1 cellular context compared by ENCODE assay signal in the genomic region with DNA sequence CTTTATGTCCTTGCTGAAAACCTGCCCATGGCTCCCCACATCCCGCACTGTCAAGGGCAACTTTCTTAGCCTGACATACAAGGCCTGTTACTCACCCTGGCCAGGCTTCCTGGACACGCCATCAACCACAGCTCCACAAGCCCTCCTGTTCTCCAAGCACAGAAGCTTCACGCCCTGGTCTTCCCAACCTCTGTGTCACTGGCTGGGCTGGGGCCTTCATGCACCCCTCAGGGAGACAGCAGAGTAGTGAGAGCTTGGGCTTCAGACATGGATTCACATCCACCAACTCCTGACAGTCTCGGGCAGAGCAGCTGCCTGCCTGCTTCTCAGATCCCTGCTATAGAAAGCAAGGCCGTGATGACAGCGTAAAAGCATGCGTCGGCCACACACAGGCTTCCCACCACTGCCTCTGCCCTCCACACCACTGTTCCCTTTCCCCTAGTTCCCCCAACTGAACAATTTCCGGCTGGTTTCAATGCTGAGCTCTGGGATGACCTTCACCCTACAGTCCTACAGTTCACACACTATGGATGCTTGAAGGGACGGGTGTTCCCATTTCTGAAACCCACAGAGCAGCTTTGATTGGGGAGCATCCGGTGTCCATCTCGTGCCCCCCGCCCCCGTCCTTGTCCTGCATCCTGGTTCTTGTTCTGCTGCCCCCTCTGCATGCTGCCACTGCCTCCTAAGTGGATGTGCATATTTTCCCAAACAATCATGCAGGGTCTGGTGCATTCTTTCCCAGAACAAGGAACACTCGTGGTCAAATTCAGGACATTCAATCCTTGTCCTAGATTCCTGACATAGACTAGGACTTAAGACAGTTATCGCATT.
TF ChIP-seq lines count a peak whose summit lies in the region.

No MANE protein-coding gene starts in this region.

TF ChIP-seq in SK-N-SH, 30 proteins besides CTCF, POLR2A, EP300 and RAD21 (continued from another document):
- TF ChIP-seq, protein P1, sequence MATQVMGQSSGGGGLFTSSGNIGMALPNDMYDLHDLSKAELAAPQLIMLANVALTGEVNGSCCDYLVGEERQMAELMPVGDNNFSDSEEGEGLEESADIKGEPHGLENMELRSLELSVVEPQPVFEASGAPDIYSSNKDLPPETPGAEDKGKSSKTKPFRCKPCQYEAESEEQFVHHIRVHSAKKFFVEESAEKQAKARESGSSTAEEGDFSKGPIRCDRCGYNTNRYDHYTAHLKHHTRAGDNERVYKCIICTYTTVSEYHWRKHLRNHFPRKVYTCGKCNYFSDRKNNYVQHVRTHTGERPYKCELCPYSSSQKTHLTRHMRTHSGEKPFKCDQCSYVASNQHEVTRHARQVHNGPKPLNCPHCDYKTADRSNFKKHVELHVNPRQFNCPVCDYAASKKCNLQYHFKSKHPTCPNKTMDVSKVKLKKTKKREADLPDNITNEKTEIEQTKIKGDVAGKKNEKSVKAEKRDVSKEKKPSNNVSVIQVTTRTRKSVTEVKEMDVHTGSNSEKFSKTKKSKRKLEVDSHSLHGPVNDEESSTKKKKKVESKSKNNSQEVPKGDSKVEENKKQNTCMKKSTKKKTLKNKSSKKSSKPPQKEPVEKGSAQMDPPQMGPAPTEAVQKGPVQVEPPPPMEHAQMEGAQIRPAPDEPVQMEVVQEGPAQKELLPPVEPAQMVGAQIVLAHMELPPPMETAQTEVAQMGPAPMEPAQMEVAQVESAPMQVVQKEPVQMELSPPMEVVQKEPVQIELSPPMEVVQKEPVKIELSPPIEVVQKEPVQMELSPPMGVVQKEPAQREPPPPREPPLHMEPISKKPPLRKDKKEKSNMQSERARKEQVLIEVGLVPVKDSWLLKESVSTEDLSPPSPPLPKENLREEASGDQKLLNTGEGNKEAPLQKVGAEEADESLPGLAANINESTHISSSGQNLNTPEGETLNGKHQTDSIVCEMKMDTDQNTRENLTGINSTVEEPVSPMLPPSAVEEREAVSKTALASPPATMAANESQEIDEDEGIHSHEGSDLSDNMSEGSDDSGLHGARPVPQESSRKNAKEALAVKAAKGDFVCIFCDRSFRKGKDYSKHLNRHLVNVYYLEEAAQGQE (IDR thresholded peaks at IDR 0.05; ENCODE audit: low read depth, low read length), result no peak
- TF ChIP-seq EZH2phosphoT487 (IDR thresholded peaks at IDR 0.05; ENCODE audit: borderline replicate concordance, low read depth) (no peak), TCF12 (IDR thresholded peaks at IDR 0.05) (no peak), SIN3A (IDR thresholded peaks at IDR 0.05; ENCODE audit: borderline replicate concordance, low read depth, low read length) (no peak), TEAD4 (IDR thresholded peaks at IDR 0.05; ENCODE audit: borderline replicate concordance, insufficient read depth) (no peak), CHD2 (IDR thresholded peaks at IDR 0.05; ENCODE audit: low read length, partially characterized antibody) (no peak), GABPA (IDR thresholded peaks at IDR 0.05; ENCODE audit: low read depth) (no peak), MEF2A (IDR thresholded peaks at IDR 0.05; ENCODE audit: borderline replicate concordance, low read depth) (no peak)
- TF ChIP-seq, protein P2, sequence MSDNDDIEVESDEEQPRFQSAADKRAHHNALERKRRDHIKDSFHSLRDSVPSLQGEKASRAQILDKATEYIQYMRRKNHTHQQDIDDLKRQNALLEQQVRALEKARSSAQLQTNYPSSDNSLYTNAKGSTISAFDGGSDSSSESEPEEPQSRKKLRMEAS (IDR thresholded peaks at IDR 0.05; ENCODE audit: low read depth), result no peak
